8 cellular contexts compared by ENCODE assay signal in the genomic region with DNA sequence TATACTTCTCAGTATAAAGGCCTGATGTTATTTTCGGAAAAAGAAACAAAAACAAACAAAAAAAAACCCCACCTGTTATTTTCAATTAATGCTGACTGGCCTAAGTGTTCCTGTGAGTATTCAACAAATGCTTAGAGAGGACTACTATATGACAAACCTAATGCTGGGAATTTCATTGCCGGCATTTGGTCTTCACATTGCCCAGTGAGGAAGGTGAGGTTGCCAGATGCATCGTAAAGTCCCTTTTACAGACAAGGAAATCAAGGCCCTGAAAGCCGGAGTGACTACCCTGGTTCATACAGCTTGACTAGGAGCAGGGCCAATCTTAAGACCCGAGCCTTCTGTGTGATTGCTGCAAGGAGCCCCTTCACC. TPM values are rescaled to one million over a fixed set of nuclear protein-coding genes. Genes with fewer than 3 reads are reported as not detected.
A peak's percentile ranks its signal among the peaks of the same experiment; 100 is the strongest.
DNase-seq lines count a peak whose midpoint lies in the region; ATAC-seq, FAIRE-seq and TF ChIP-seq lines count a peak whose summit lies in the region.

No MANE protein-coding gene starts in this region.

- peak overlapping the region; percentile 96 for H3K4me3 Mint-ChIP-seq in endodermal cell

- 0 out of 2 replicates have a peak, but pooled peaks cover under 1% of the 10 kb centered on the region for H4K20me1 ChIP-seq in OCI-LY3 (ENCODE audit: insufficient read depth, low read length)

- no peaks in the 10 kb centered on the region for H3K27me3 ChIP-seq in OCI-LY3 (ENCODE audit: low read depth, low read length)
- H3K27me3 ChIP-seq in endodermal cell (ENCODE audit: control insufficient read depth, insufficient read depth, low read length, poor library complexity, severe bottlenecking): no peaks in the 10 kb centered on the region
- no peaks in the 10 kb centered on the region for H3K27me3 ChIP-seq in ovary

- peaks cover 26% of the 10 kb centered on the region for H3K4me1 Mint-ChIP-seq in endodermal cell

- H3K36me3 Mint-ChIP-seq in endodermal cell (ENCODE audit: low read depth): peaks cover 50% of the 10 kb centered on the region

- 0 out of 2 replicates have a peak overlapping the region, but pooled peaks have one; percentile 5 for H2AFZ ChIP-seq in OCI-LY3 (ENCODE audit: low read depth, low read length)

- H3K27me3 Mint-ChIP-seq in endodermal cell (ENCODE audit: insufficient read depth): no peaks in the 10 kb centered on the region

- peak overlapping the region; percentile 75 for H3K4me2 ChIP-seq in OCI-LY3 (ENCODE audit: low read length)

- H3K36me3 ChIP-seq in OCI-LY3 (replicated peaks; ENCODE audit: low read depth, low read length) (peaks cover 50% of the 10 kb centered on the region), endodermal cell (ENCODE audit: control insufficient read depth, insufficient read depth, low read length) (peaks cover 71% of the 10 kb centered on the region), ovary (no peaks in the 10 kb centered on the region)

- no peaks in the 10 kb centered on the region for H3K9me3 Mint-ChIP-seq in endodermal cell

- intact Hi-C loops in ovary (cut with DNase I): loop anchor here in 1 of 4 donors (2.0 kb wide), 1 partner anchor 27 kb away; a partner anchor contains a TSS

- H3K9me3 ChIP-seq in OCI-LY3 (ENCODE audit: insufficient read depth, low read length): no peaks in the 10 kb centered on the region
- no peaks in the 10 kb centered on the region for H3K9me3 ChIP-seq in endodermal cell (ENCODE audit: control insufficient read depth, low read length)
- no peaks in the 10 kb centered on the region for H3K9me3 ChIP-seq in ovary

- H3K9ac ChIP-seq in OCI-LY3 (ENCODE audit: low read length) (peak overlapping the region; percentile 73), endodermal cell (ENCODE audit: extremely low read depth, low read length, poor library complexity, severe bottlenecking) (peak overlapping the region; percentile 74)

- H3K4me3 ChIP-seq in OCI-LY3 (ENCODE audit: low read length) (peak overlapping the region; percentile 83), endodermal cell (ENCODE audit: low read length) (peak overlapping the region; percentile 92), ovary (peak overlapping the region; percentile 74)

- no peak for DNase-seq in GM19239 (ENCODE audit: insufficient read length, low spot score)
- DNase-seq in endodermal cell: no peak
- DNase-seq in ovary: no peak
- no peak for DNase-seq in cortex of kidney (lab: John Stamatoyannopoulos, UW)
- no peak for DNase-seq in NCI-H2227 treated with DMSO at 0.1 percent for 48 hours (lab: John Stamatoyannopoulos, UW)
- no peak for DNase-seq in HuH-7.5 (ENCODE audit: low spot score)

- H3K27ac ChIP-seq in OCI-LY3 (ENCODE audit: low read length) (peak overlapping the region; percentile 81), endodermal cell (ENCODE audit: low read depth, low read length) (no peak overlapping the region), ovary (no peak overlapping the region)

- TF ChIP-seq EP300 in ovary (IDR thresholded peaks at IDR 0.05): no peak

- TF ChIP-seq POLR2A in ovary (IDR thresholded peaks at IDR 0.05): no peak

- 20 to 34% methylated on average over 4 to 5 of the region's 5 CpGs for WGBS in endodermal cell (ENCODE audit: insufficient coverage in 1 of 2, insufficient read length in 1 of 2), 2 experiments
- WGBS in ovary, 3 donors: 5% methylated on average over 5 of the region's 5 CpGs

- H3K27ac Mint-ChIP-seq in endodermal cell: peak overlapping the region; percentile 97

- no peak for ATAC-seq in HG03175 (IDR thresholded peaks at IDR 0.05; ENCODE audit: unreplicated experiment)

- H3K4me1 ChIP-seq in OCI-LY3 (ENCODE audit: low read length): peaks cover 15% of the 10 kb centered on the region
- H3K4me1 ChIP-seq in endodermal cell (ENCODE audit: control insufficient read depth, insufficient read depth, low read length): peaks cover 4% of the 10 kb centered on the region
- peaks cover 4% of the 10 kb centered on the region for H3K4me1 ChIP-seq in ovary (ENCODE audit: insufficient read depth)

- FAIRE-seq in GM19239 (lab: Jason Lieb, UNC): peak; percentile 49

- TF ChIP-seq CTCF in OCI-LY3 (IDR thresholded peaks at IDR 0.05; ENCODE audit: low read depth, low read length): no peak
- no peak for TF ChIP-seq CTCF in endodermal cell (conservative IDR thresholded peaks at IDR 0.05)
- TF ChIP-seq CTCF in ovary (IDR thresholded peaks at IDR 0.05): no peak

- peaks cover 35% of the 10 kb centered on the region for H3K79me2 ChIP-seq in OCI-LY3 (ENCODE audit: low read length)

RNA-seq across cellular contexts. Expression of a gene that starts 0.6 kb away (rescaled TPM):
- total RNA-seq in endodermal cell (10 to 100 TPM; 32.2 to 35.5 TPM), ovary (10 to 100 TPM; 23.1 to 83.3 (median 61.8) TPM)
- polyA plus RNA-seq in endodermal cell (2013, experiment 1 of 2): 34.7 TPM
- polyA plus RNA-seq in endodermal cell (2013, experiment 2 of 2): 30.8 TPM
- polyA plus RNA-seq in ovary: 100 to 1,000 TPM in 1 of 2 donors, 10 to 100 TPM in 1; 71.3 to 173 TPM

RNA-seq across cellular contexts. Expression of a gene that starts 11.2 kb away (rescaled TPM):
- total RNA-seq in endodermal cell (100 to 1,000 TPM; 493 to 495 TPM), ovary (100 to 1,000 TPM in 6 of 7 donors, 10 to 100 TPM in 1; 81.1 to 175 (median 146) TPM)
- 307 TPM for polyA plus RNA-seq in endodermal cell (2013, experiment 1 of 2)
- 299 TPM for polyA plus RNA-seq in endodermal cell (2013, experiment 2 of 2)
- polyA plus RNA-seq in ovary: 100 to 1,000 TPM; 104 to 184 TPM

RNA-seq across cellular contexts. Expression of a gene that starts 11.7 kb away (rescaled TPM):
- 10 to 100 TPM; 37.2 to 39.9 TPM for total RNA-seq in endodermal cell
- polyA plus RNA-seq in endodermal cell (2013, experiment 1 of 2): 31.9 TPM
- polyA plus RNA-seq in endodermal cell (2013, experiment 2 of 2): 32.0 TPM
- total RNA-seq in ovary: 10 to 100 TPM; 11.7 to 33.8 (median 26.1) TPM
- polyA plus RNA-seq in ovary: 10 to 100 TPM; 13.6 to 58.7 TPM

RNA-seq across cellular contexts. Expression of a gene that starts 12.0 kb away (rescaled TPM):
- total RNA-seq in endodermal cell (10 to 100 TPM; 25.9 to 35.5 TPM), ovary (10 to 100 TPM; 22.4 to 39.6 (median 33.2) TPM)
- polyA plus RNA-seq in endodermal cell (2013, experiment 1 of 2): 36.0 TPM
- polyA plus RNA-seq in endodermal cell (2013, experiment 2 of 2): 33.1 TPM
- 10 to 100 TPM; 18.1 to 33.2 TPM for polyA plus RNA-seq in ovary

RNA-seq across cellular contexts. Expression of a gene that starts 27.0 kb away (rescaled TPM):
- 100 to 1,000 TPM; 108 to 111 TPM for total RNA-seq in endodermal cell
- polyA plus RNA-seq in endodermal cell (2013, experiment 1 of 2): 81.7 TPM
- 91.9 TPM for polyA plus RNA-seq in endodermal cell (2013, experiment 2 of 2)
- 10 to 100 TPM; 24.7 to 65.2 (median 50.9) TPM for total RNA-seq in ovary
- polyA plus RNA-seq in ovary: 10 to 100 TPM; 38.6 to 72.5 TPM
